ENCODE assay signal across 9 cellular contexts in genomic region chr17:16419929-16420271, GRCh38. TPM values are rescaled to one million over a fixed set of nuclear protein-coding genes. Genes with fewer than 3 reads are reported as not detected.
DNase-seq lines count a peak whose midpoint lies in the region.
"Had no signal": no experiment of that assay in that cellular context is flagged by ENCODE, and none has a peak within 500 bp of the region (broad histone marks: within the 10 kb centered on the region; RNA-seq: fewer than 3 reads in every experiment).

No MANE protein-coding gene starts in this region.

- H3K9ac ChIP-seq in duodenal mucosa (ENCODE audit: low read depth in 1 of 2, low read length in 2 of 2), result peak overlapping the region in 1 of 2 donors; percentile 39

- H3K9me3 ChIP-seq in duodenal mucosa (ENCODE audit: control insufficient read depth in 1 of 2, low read length in 2 of 2), result no peaks in the 10 kb centered on the region
- H3K9me3 ChIP-seq: mucosa of descending colon had no signal

- no peak overlapping the region for H3K4me3 ChIP-seq in duodenal mucosa (ENCODE audit: low read depth in 1 of 2, low read length in 2 of 2)
- H3K4me3 ChIP-seq: mucosa of descending colon had no signal

- H3K27me3 ChIP-seq in duodenal mucosa (ENCODE audit: control insufficient read depth in 1 of 2, insufficient read depth in 2 of 2, low read length in 2 of 2), result no peaks in the 10 kb centered on the region

- H3K27ac ChIP-seq in duodenal mucosa (ENCODE audit: low read depth, low read length), result peak overlapping the region; percentile 63

- H3K4me1 ChIP-seq in duodenal mucosa (ENCODE audit: control insufficient read depth in 1 of 2, insufficient read depth in 2 of 2, low read length in 2 of 2), result peaks cover 21 to 37% of the 10 kb centered on the region in 2 donors

- DNase-seq in H4 (ENCODE audit: low spot score) (peak; percentile 80), T-helper 2 cell (peak in 4 of 5 experiments; percentile 23 to 66 (median 39)), DMS153 treated with DMSO at 0.1 percent for 48 hours (lab: John Stamatoyannopoulos, UW; ENCODE audit: unreplicated experiment) (no peak), KG1 (lab: John Stamatoyannopoulos, UW) (no peak), NCI-H446 treated with DMSO at 0.1 percent for 48 hours (lab: John Stamatoyannopoulos, UW) (no peak), epidermal melanocyte (ENCODE audit: insufficient read length, low spot score) (no peak)
- DNase-seq in stimulated activated CD8-positive, alpha-beta memory T cell treated with anti-CD3 and anti-CD28 coated beads, Interleukin-12 subunit alpha, Interleukin-12 subunit beta, amount 100 ng/mL, for 4 hours (ENCODE audit: low read depth), result peak; percentile 31

- peaks cover 5 to 26% of the 10 kb centered on the region in 2 donors for H3K36me3 ChIP-seq in duodenal mucosa (ENCODE audit: control insufficient read depth in 1 of 2, insufficient read depth in 2 of 2, low read length in 2 of 2)

RNA-seq across cellular contexts. Expression of gene TRPV2, which starts 4.5 kb away (rescaled TPM):
- total RNA-seq in H4 (2014; rRNA removed; shearing (Covaris generic)), result 4.8 and 5.5 TPM in 2 replicates

RNA-seq across cellular contexts. Expression of gene UBB, which starts 39.0 kb away (rescaled TPM):
- total RNA-seq in H4 (2014; rRNA removed; shearing (Covaris generic)), result 1,938 and 1,951 TPM in 2 replicates

Comparison
In these comparisons a context has a peak if more than half of its experiments do, and no peak if none do; other contexts are left out.
1. DNase-seq: peak in H4 (single experiment), T-helper 2 cell (4 of 5) and stimulated activated CD8-positive, alpha-beta memory T cell treated with anti-CD3 and anti-CD28 coated beads, Interleukin-12 subunit alpha, Interleukin-12 subunit beta, amount 100 ng/mL, for 4 hours (single experiment); none in DMS153 treated with DMSO at 0.1 percent for 48 hours (single experiment), KG1 (single experiment), NCI-H446 treated with DMSO at 0.1 percent for 48 hours (single experiment) and epidermal melanocyte (single experiment).